In the genomic region with DNA sequence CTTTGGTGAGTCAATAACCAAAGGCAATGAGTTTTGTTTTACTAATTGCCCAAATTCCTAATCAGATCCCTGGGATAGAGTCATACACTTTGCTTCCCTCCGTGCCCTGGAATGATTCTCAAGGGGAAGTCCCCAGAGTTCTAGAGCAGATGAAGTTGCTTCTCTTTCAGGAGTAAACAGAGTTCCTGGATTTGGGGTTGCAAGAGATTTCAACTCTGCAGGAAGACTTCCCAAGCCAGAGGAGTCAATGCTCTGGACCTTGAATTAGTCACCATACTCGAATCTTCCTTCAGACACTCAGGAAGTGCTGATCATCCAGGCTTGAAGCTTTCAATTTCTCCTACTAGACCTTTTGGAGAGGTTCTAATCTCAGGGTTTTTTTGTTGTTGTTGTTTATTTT, we compare ENCODE assay signal across 19 cellular contexts. TPM values are rescaled to one million over a fixed set of nuclear protein-coding genes. Genes with fewer than 3 reads are reported as not detected.
A peak's percentile ranks its signal among the peaks of the same experiment; 100 is the strongest.
DNase-seq lines count a peak whose midpoint lies in the region; ATAC-seq and TF ChIP-seq lines count a peak whose summit lies in the region.
"Had no signal": no experiment of that assay in that cellular context is flagged by ENCODE, and none has a peak within 500 bp of the region (broad histone marks: within the 10 kb centered on the region; RNA-seq: fewer than 3 reads in every experiment).

No MANE protein-coding gene starts in this region.

- no peak overlapping the region; a peak in 1 of 22 replicates for H3K27ac ChIP-seq in BLaER1 treated with 17β-estradiol and CSF1 and Interleukin-3, amounts not matched to agents 10 nM and 100 nM
- no peak overlapping the region for H3K27ac ChIP-seq in WERI-Rb-1
- H3K27ac ChIP-seq: A549, C4-2B had no signal

- no peaks in the 10 kb centered on the region for H3K36me3 Mint-ChIP-seq in HFFc6 (ENCODE audit: low read depth)

- H3K36me3 ChIP-seq in BLaER1 treated with 17β-estradiol and CSF1 and Interleukin-3, amounts not matched to agents 10 nM and 100 nM: no peaks in the 10 kb centered on the region
- no peaks in the 10 kb centered on the region for H3K36me3 ChIP-seq in WERI-Rb-1
- H3K36me3 ChIP-seq: HAP-1 had no signal

- no peak overlapping the region for H3K4me3 ChIP-seq in BLaER1 treated with 17β-estradiol and CSF1 and Interleukin-3, amounts not matched to agents 10 nM and 100 nM
- no peak overlapping the region for H3K4me3 ChIP-seq in WERI-Rb-1 (ENCODE audit: low read depth, low read length)
- H3K4me3 ChIP-seq: A549, HAP-1, K562 had no signal

- H3K4me3 Mint-ChIP-seq in HFFc6: peak overlapping the region; percentile 39; the same call in 1 of the 2 replicates

- H3K4me1 ChIP-seq in BLaER1 treated with 17β-estradiol and CSF1 and Interleukin-3, amounts not matched to agents 10 nM and 100 nM: peaks cover 0 to 19% (median 9%) of the 10 kb centered on the region in 10 experiments; a peak in 12 of 20 replicates
- H3K4me1 ChIP-seq: A549, HAP-1 had no signal

- DNase-seq in HFFc6 (peak; percentile 50), amniotic epithelial cell (ENCODE audit: low read depth) (peak; percentile 46), iris pigment epithelial cell (ENCODE audit: low read depth) (peak; percentile 4), GM13977 (ENCODE audit: low spot score) (no peak), WERI-Rb-1 (no peak), A172 (ENCODE audit: low spot score) (no peak)
- DNase-seq: DMS79, NCI-H1417 treated with DMSO at 0.1 percent for 48 hours, NCI-H1930, NCI-H526, SW 1271 had no signal

- H3K9me3 Mint-ChIP-seq in HFFc6: no peaks in the 10 kb centered on the region; the same call in 1 of the 2 replicates

- H4K20me1 ChIP-seq in BLaER1 treated with 17β-estradiol and CSF1 and Interleukin-3, amounts not matched to agents 10 nM and 100 nM: no peaks in the 10 kb centered on the region

- peak overlapping the region in 7 of 11 experiments; percentile 14 to 58 (median 28); a peak in 12 of 22 replicates for H3K4me2 ChIP-seq in BLaER1 treated with 17β-estradiol and CSF1 and Interleukin-3, amounts not matched to agents 10 nM and 100 nM
- H3K4me2 ChIP-seq: A549 had no signal

- H3K4me1 Mint-ChIP-seq in HFFc6 (ENCODE audit: low read depth): peaks cover 51% of the 10 kb centered on the region

- in situ Hi-C loops in GM13977 (cut with MboI; ENCODE audit: low pct_unique_long_range_greater_than_20kb, low sequenced_read_pairs, unreplicated experiment): no loop called here

- ATAC-seq in HG03139 (IDR thresholded peaks at IDR 0.05; ENCODE audit: unreplicated experiment): no peak
- ATAC-seq: A549, K562 had no signal

- H3K27me3 ChIP-seq in BLaER1 treated with 17β-estradiol and CSF1 and Interleukin-3, amounts not matched to agents 10 nM and 100 nM: no peaks in the 10 kb centered on the region
- H3K27me3 ChIP-seq in WERI-Rb-1 (ENCODE audit: insufficient read depth, low read depth, severe bottlenecking): peaks cover 26% of the 10 kb centered on the region

- TF ChIP-seq CTCF in HFFc6 (IDR thresholded peaks at IDR 0.05) (no peak), GM13977 (IDR thresholded peaks at IDR 0.05; ENCODE audit: extremely low read depth, insufficient read depth, missing control alignments) (no peak), WERI-Rb-1 (IDR thresholded peaks at IDR 0.05; ENCODE audit: low read depth, low read length) (no peak)

- no peaks in the 10 kb centered on the region for H3K9me3 ChIP-seq in BLaER1 treated with 17β-estradiol and CSF1 and Interleukin-3, amounts not matched to agents 10 nM and 100 nM (replicated peaks in 1 of 11)
- H3K9me3 ChIP-seq in WERI-Rb-1 (ENCODE audit: severe bottlenecking): no peaks in the 10 kb centered on the region
- H3K9me3 ChIP-seq: A549, HAP-1 had no signal

- H3K27me3 Mint-ChIP-seq in HFFc6 (ENCODE audit: insufficient read depth): no peaks in the 10 kb centered on the region

- no peak overlapping the region for H3K9ac ChIP-seq in BLaER1 treated with 17β-estradiol and CSF1 and Interleukin-3, amounts not matched to agents 10 nM and 100 nM

- peak overlapping the region; percentile 71 for H3K27ac Mint-ChIP-seq in HFFc6

RNA-seq across cellular contexts. Expression of a gene that starts 39.6 kb away (rescaled TPM):
- total RNA-seq in HFFc6 (2021; fragmentation: NEBNext Ultra II Directional; extraction: Animal tissue kit (Norgen Biotek cat#: 25700)): not detected
- total RNA-seq in A172 (2014; rRNA removed; shearing (Covaris generic)): not detected in 2 replicates
- total RNA-seq: G401, K562, SK-MEL-5 had no signal

Comparison
In these comparisons a context has a peak if more than half of its experiments do, and no peak if none do; other contexts are left out.
1. DNase-seq: peak in HFFc6 (single experiment), amniotic epithelial cell (single experiment) and iris pigment epithelial cell (single experiment); none in GM13977 (single experiment), WERI-Rb-1 (single experiment) and A172 (single experiment).